19 cellular contexts compared by ENCODE assay signal in genomic region chr10:63683223-63683622, GRCh38.
A peak's percentile ranks its signal among the peaks of the same experiment; 100 is the strongest.
DNase-seq lines count a peak whose midpoint lies in the region; ATAC-seq, FAIRE-seq and TF ChIP-seq lines count a peak whose summit lies in the region.
"Had no signal": no experiment of that assay in that cellular context is flagged by ENCODE, and none has a peak within 500 bp of the region (broad histone marks: within the 10 kb centered on the region; RNA-seq: fewer than 3 reads in every experiment).

No MANE protein-coding gene starts in this region.

- no peaks in the 10 kb centered on the region for H3K36me3 ChIP-seq in HepG2 (replicated peaks in 1 of 2; ENCODE audit: control insufficient read depth in 1 of 2, insufficient read depth in 2 of 2, low read length in 2 of 2)
- H3K36me3 ChIP-seq: SJSA1 had no signal

- ATAC-seq in HepG2: no peak

- H2AFZ ChIP-seq in HepG2 (ENCODE audit: low read length): no peak overlapping the region

- WGBS in HepG2 (ENCODE audit: low lambda C conversion rate): 21% methylated on average over 3 of the region's 3 CpGs

- no peak for TF ChIP-seq EP300 in HepG2 (IDR thresholded peaks at IDR 0.05; ENCODE audit: low read depth in 2 of 2, low read length in 2 of 2)
- no peak for TF ChIP-seq EP300 in HepG2 (CRISPR knock-in tag; IDR thresholded peaks at IDR 0.05; ENCODE audit: borderline replicate concordance)

- no peaks in the 10 kb centered on the region for H3K79me2 ChIP-seq in HepG2 (ENCODE audit: insufficient read depth, low read length)

- no peak for TF ChIP-seq POLR2A in HepG2 (IDR thresholded peaks at IDR 0.05; ENCODE audit: insufficient read depth in 1 of 2, low read depth in 2 of 2, low read length in 2 of 2)

- H3K4me2 ChIP-seq in HepG2 (ENCODE audit: low read depth, low read length): no peak overlapping the region
- H3K4me2 ChIP-seq: KMS-11 had no signal

- TF ChIP-seq RAD21 in HepG2 (CRISPR knock-in tag; IDR thresholded peaks at IDR 0.05): no peak

- BruUV-seq in HepG2 (replicated peaks; lab: Mats Ljungman, UMichigan): no TSS peak

- CTCF ChIA-PET in HepG2 (lab: Yijun Ruan, JAX; ENCODE audit: low intra/inter-chr PET ratio, low total read pairs): no interaction called here

- TF ChIP-seq CTCF in 22Rv1 (IDR thresholded peaks at IDR 0.05) (no peak), C4-2B (conservative IDR thresholded peaks at IDR 0.05) (no peak), fibroblast of villous mesenchyme (IDR thresholded peaks at IDR 0.05; ENCODE audit: insufficient read depth, low read depth, low read length) (no peak), HepG2 (CRISPR knock-in tag; IDR thresholded peaks at IDR 0.05) (no peak)

- no peaks in the 10 kb centered on the region for H4K20me1 ChIP-seq in HepG2 (ENCODE audit: insufficient read depth, low read length)

- no peaks in the 10 kb centered on the region for H3K27me3 ChIP-seq in HepG2 (ENCODE audit: control insufficient read depth in 1 of 2, insufficient read depth in 2 of 2, low read length in 2 of 2)
- H3K27me3 ChIP-seq: SJSA1 had no signal

- in situ Hi-C loops in HepG2 (cut with HindIII; ENCODE audit: extremely low pct_ligation_motif_present, low pct_unique_long_range_greater_than_20kb): no loop called here

- no peak overlapping the region for H3K9ac ChIP-seq in HepG2 (ENCODE audit: insufficient read depth, low read depth, low read length)
- H3K9ac ChIP-seq: KMS-11 had no signal

- POLR2A ChIA-PET in HepG2 (lab: Yijun Ruan, JAX): no interaction called here

- H3K4me3 ChIP-seq in Jurkat, Clone E6-1 (ENCODE audit: low read length): no peak overlapping the region
- H3K4me3 ChIP-seq in fibroblast of villous mesenchyme (ENCODE audit: low read depth, low read length): no peak overlapping the region
- no peak overlapping the region for H3K4me3 ChIP-seq in HepG2 (replicated peaks in 1 of 3; ENCODE audit: insufficient read depth in 1 of 3, low read depth in 2 of 3, low read length in 3 of 3)
- H3K4me3 ChIP-seq: SJSA1 had no signal

- H3K9me3 ChIP-seq in HepG2 (ENCODE audit: low read length): no peaks in the 10 kb centered on the region
- H3K9me3 ChIP-seq: SJSA1 had no signal

- peak overlapping the region; percentile 72 for H3K27ac ChIP-seq in 22Rv1
- peak overlapping the region; percentile 74 for H3K27ac ChIP-seq in C4-2B
- no peak overlapping the region for H3K27ac ChIP-seq in HepG2 (ENCODE audit: extremely low read length, insufficient read depth, low read length)
- H3K27ac ChIP-seq: HL-60, KMS-11, SJSA1 had no signal

- intact Hi-C loops in HepG2 (cut with micrococcal nuclease; ENCODE audit: unreplicated experiment): no loop called here

- no peak for FAIRE-seq in HepG2 (lab: Jason Lieb, UNC)
- FAIRE-seq: RCC 7860 had no signal

- DNase-seq in Jurkat, Clone E6-1 (ENCODE audit: low read depth, low spot score): peak; percentile 26
- peak; percentile 41 for DNase-seq in fibroblast of villous mesenchyme (ENCODE audit: low read depth)
- DNase-seq in HepG2 (ENCODE audit: low spot score): no peak
- no peak for DNase-seq in HT-29 (ENCODE audit: low spot score)
- DNase-seq in occipital lobe (lab: John Stamatoyannopoulos, UW): no peak
- no peak for DNase-seq in DMS 273 treated with DMSO at 0.1 percent for 48 hours (lab: John Stamatoyannopoulos, UW)
- DNase-seq: C1 segment of cervical spinal cord, DMS53, H9, NCI-H1417, NCI-H187, NCI-H446, NCI-H526 had no signal

- H3K4me1 ChIP-seq in HepG2 (ENCODE audit: insufficient read depth, low read length): no peaks in the 10 kb centered on the region
- H3K4me1 ChIP-seq: SJSA1 had no signal

TF ChIP-seq in HepG2, 621 proteins besides CTCF, POLR2A, EP300 and RAD21:
- TF ChIP-seq CHD2 (IDR thresholded peaks at IDR 0.05; ENCODE audit: low read depth, low read length) (no peak), ZBTB7A (CRISPR knock-in tag; IDR thresholded peaks at IDR 0.05) (no peak), ZNF17 (CRISPR knock-in tag; IDR thresholded peaks at IDR 0.05) (no peak), MED1 (CRISPR knock-in tag; IDR thresholded peaks at IDR 0.05) (no peak), ZXDC (CRISPR knock-in tag; IDR thresholded peaks at IDR 0.05) (no peak), ZNF44 (CRISPR knock-in tag; IDR thresholded peaks at IDR 0.05) (no peak), BRD4 (CRISPR knock-in tag; IDR thresholded peaks at IDR 0.05) (no peak), SP1 (IDR thresholded peaks at IDR 0.05) (no peak), SP1 (CRISPR knock-in tag; IDR thresholded peaks at IDR 0.05) (no peak), MEIS1 (CRISPR knock-in tag; IDR thresholded peaks at IDR 0.05; ENCODE audit: borderline replicate concordance) (no peak), NFE2 (CRISPR knock-in tag; IDR thresholded peaks at IDR 0.05) (no peak), GATAD2A (CRISPR knock-in tag; IDR thresholded peaks at IDR 0.05) (no peak), ZNF589 (CRISPR knock-in tag; conservative IDR thresholded peaks at IDR 0.05) (no peak), ZSCAN25 (CRISPR knock-in tag; IDR thresholded peaks at IDR 0.05) (no peak), ZSCAN5A (CRISPR knock-in tag; IDR thresholded peaks at IDR 0.05; ENCODE audit: borderline replicate concordance) (no peak), ATF2 (CRISPR knock-in tag; IDR thresholded peaks at IDR 0.05) (no peak), ZNF512 (CRISPR knock-in tag; IDR thresholded peaks at IDR 0.05) (no peak)

Comparison
In these comparisons a context has a peak if more than half of its experiments do, and no peak if none do; other contexts are left out.
1. DNase-seq: peak in Jurkat, Clone E6-1 (single experiment) and fibroblast of villous mesenchyme (single experiment); none in HepG2 (single experiment), HT-29 (single experiment), occipital lobe (single experiment) and DMS 273 treated with DMSO at 0.1 percent for 48 hours (single experiment).